Comparison of ENCODE assay signal across 24 cellular contexts in genomic region chr13:22311734-22312404, GRCh38.
DNase-seq lines count a peak whose midpoint lies in the region; ATAC-seq, FAIRE-seq and TF ChIP-seq lines count a peak whose summit lies in the region.
"Had no signal": no experiment of that assay in that cellular context is flagged by ENCODE, and none has a peak within 500 bp of the region (broad histone marks: within the 10 kb centered on the region; RNA-seq: fewer than 3 reads in every experiment).

No MANE protein-coding gene starts in this region.

- no peaks in the 10 kb centered on the region for H4K20me1 ChIP-seq in H1 (replicated peaks in 1 of 2; ENCODE audit: control insufficient read depth in 1 of 2, insufficient read depth in 2 of 2, low read length in 2 of 2)

- H4K8ac ChIP-seq in H1 (ENCODE audit: extremely low read depth, insufficient read depth, low read length): 0 out of 2 replicates have a peak overlapping the region, but pooled peaks have one; percentile 82

- no peak overlapping the region for H4K91ac ChIP-seq in H1 (replicated peaks; ENCODE audit: insufficient read length, low read length)

- H3K14ac ChIP-seq in H1 (ENCODE audit: insufficient read length): no peak overlapping the region

- H3K36me3 ChIP-seq in H1 (ENCODE audit: control insufficient read depth in 2 of 4, insufficient read depth in 4 of 4, low read length in 3 of 4): no peaks in the 10 kb centered on the region
- H3K36me3 ChIP-seq in lower lobe of right lung: no peaks in the 10 kb centered on the region
- H3K36me3 ChIP-seq: ascending aorta, esophagus squamous epithelium, SJSA1 had no signal

- no peak overlapping the region for H3K27ac ChIP-seq in H1 (ENCODE audit: low read depth, low read length)
- no peak overlapping the region for H3K27ac ChIP-seq in lower lobe of right lung
- H3K27ac ChIP-seq: esophagus squamous epithelium, SJSA1, testis had no signal

- CTCF ChIA-PET in H1 (lab: Charles Lee; ENCODE audit: partially characterized antibody): no interaction called here

- no peak overlapping the region for H2BK15ac ChIP-seq in H1 (ENCODE audit: low read length)

- H4K5ac ChIP-seq in H1 (ENCODE audit: insufficient read length, low read depth, low read length): no peak overlapping the region

- no peak overlapping the region for H2BK5ac ChIP-seq in H1 (ENCODE audit: low read depth, low read length)

- no peak overlapping the region for H2BK12ac ChIP-seq in H1 (ENCODE audit: low read depth, low read length)

- no peak overlapping the region for H3K4me3 ChIP-seq in H1 (ENCODE audit: extremely low read depth in 1 of 4, insufficient read depth in 2 of 4, low read depth in 3 of 4, low read length in 4 of 4)
- no peak overlapping the region for H3K4me3 ChIP-seq in lower lobe of right lung
- H3K4me3 ChIP-seq: ascending aorta, esophagus squamous epithelium, SJSA1, testis had no signal

- ATAC-seq in lower lobe of right lung (peak; percentile 40 to 54), sciatic nerve (peak; percentile 65)
- ATAC-seq: activated CD8-positive, alpha-beta T cell treated with anti-CD3 and anti-CD28 coated beads, Interleukin-2, amount 10 ng/mL, durations not matched to agents 7 days and 5 days; natural killer cell had no signal

- no peaks in the 10 kb centered on the region for H3K23me2 ChIP-seq in H1 (ENCODE audit: low read depth, low read length)

- peaks cover 9 to 11% of the 10 kb centered on the region in 2 experiments; a peak in 2 of 4 replicates for H3K9me3 ChIP-seq in H1 (ENCODE audit: insufficient read depth in 2 of 2, low read depth in 1 of 2, low read length in 1 of 2)
- H3K9me3 ChIP-seq in lower lobe of right lung: no peaks in the 10 kb centered on the region
- H3K9me3 ChIP-seq: ascending aorta, esophagus squamous epithelium, SJSA1, testis had no signal

- H2AK5ac ChIP-seq in H1 (ENCODE audit: low read depth, low read length): no peak overlapping the region

- no peaks in the 10 kb centered on the region for H3K27me3 ChIP-seq in H1 (replicated peaks in 1 of 4; ENCODE audit: control insufficient read depth in 3 of 4, extremely low read depth in 1 of 4, insufficient read depth in 3 of 4, low read length in 3 of 4)
- no peaks in the 10 kb centered on the region for H3K27me3 ChIP-seq in lower lobe of right lung (ENCODE audit: low read depth)
- H3K27me3 ChIP-seq: ascending aorta, esophagus squamous epithelium, SJSA1, testis had no signal

- H3K4me1 ChIP-seq in H1 (replicated peaks in 1 of 4; ENCODE audit: control insufficient read depth in 3 of 4, insufficient read depth in 4 of 4, low read length in 3 of 4) (peaks cover 0 to 3% (median 0%) of the 10 kb centered on the region in 4 experiments; a peak in 1 of 7 replicates), lower lobe of right lung (no peaks in the 10 kb centered on the region)
- H3K4me1 ChIP-seq: esophagus squamous epithelium, SJSA1, testis had no signal

- H3K56ac ChIP-seq in H1 (replicated peaks; ENCODE audit: insufficient read length, low read depth, low read length): no peak overlapping the region

- no peak overlapping the region for H2AFZ ChIP-seq in H1 (ENCODE audit: low read length)

- no peaks in the 10 kb centered on the region for H3K79me2 ChIP-seq in H1 (ENCODE audit: control insufficient read depth in 1 of 2, insufficient read depth in 2 of 2, low read length in 2 of 2)

- no peak for TF ChIP-seq CTCF in H1 (IDR thresholded peaks at IDR 0.05; ENCODE audit: control extremely low read depth in 1 of 3, insufficient read depth in 1 of 3, low read depth in 1 of 3, low read length in 3 of 3)
- no peak for TF ChIP-seq CTCF in lower lobe of right lung (IDR thresholded peaks at IDR 0.05)

- TF ChIP-seq POLR2A in H1 (IDR thresholded peaks at IDR 0.05; ENCODE audit: control extremely low read depth in 1 of 2, low read depth in 2 of 2, low read length in 2 of 2) (no peak), GM12892 (IDR thresholded peaks at IDR 0.05; ENCODE audit: low read depth, low read length) (no peak)

- peak; percentile 35 for DNase-seq in GM03348 (ENCODE audit: low spot score)
- no peak for DNase-seq in H1 (ENCODE audit: low read depth in 1 of 2, low spot score in 2 of 2)
- no peak for DNase-seq in lower lobe of right lung
- no peak for DNase-seq in sciatic nerve (ENCODE audit: low spot score)
- DNase-seq in COLO829 (ENCODE audit: low spot score): no peak
- DNase-seq in cerebellum (ENCODE audit: low spot score): no peak
- no peak for DNase-seq in activated CD4-positive, alpha-beta T cell treated with anti-CD3 and anti-CD28 coated beads for 1 hour
- DNase-seq in GM12892 (ENCODE audit: insufficient read length): no peak
- DNase-seq: activated B cell treated with CpG ODN at 0.5 μM for 24 hours; activated CD8-positive, alpha-beta T cell treated with anti-CD3 and anti-CD28 coated beads, Interleukin-2, amount 10 ng/mL, durations not matched to agents 7 days and 5 days; activated naive CD4-positive, alpha-beta T cell treated with anti-CD3 and anti-CD28 coated beads, Interleukin-2, amount 10 ng/mL, durations not matched to agents 7 days and 5 days; activated T-cell treated with anti-CD3 and anti-CD28 coated beads, Interleukin-2, amount 50 U/mL, for 24 hours; CD4-positive, alpha-beta memory T cell; effector memory CD4-positive, alpha-beta T cell; esophagus squamous epithelium; mammary epithelial cell; natural killer cell; NCI-H1417; NCI-H2171; T-helper 2 cell; testis had no signal

- no peak overlapping the region for H3K18ac ChIP-seq in H1 (ENCODE audit: extremely low read depth, low read length)

- no peak overlapping the region for H2BK120ac ChIP-seq in H1 (replicated peaks; ENCODE audit: low read depth, low read length)

- WGBS in H1 (ENCODE audit: extremely low coverage in 1 of 2, insufficient coverage in 1 of 2, insufficient read length in 1 of 2, insufficient replicate concordance in 2 of 2, low coverage in 1 of 2, low lambda C conversion rate in 2 of 2, missing lambda C conversion rate in 1 of 2), 2 experiments: 91% methylated on average over 6 of the region's 6 CpGs; no CpG with 5 or more reads in 1 of the 2 experiments

- no peak overlapping the region for H3K4ac ChIP-seq in H1 (replicated peaks; ENCODE audit: insufficient read length, low read depth, low read length)

- intact Hi-C loops in lower lobe of right lung (cut with DNase I): no loop called here
- intact Hi-C loops in sciatic nerve (cut with DNase I): no loop called here

- H3K9ac ChIP-seq in H1 (replicated peaks in 1 of 4; ENCODE audit: extremely low read depth in 1 of 4, low read depth in 3 of 4, low read length in 3 of 4): no peak overlapping the region

- no peak for TF ChIP-seq RAD21 in H1 (IDR thresholded peaks at IDR 0.05 in 1 of 2, conservative IDR thresholded peaks at IDR 0.05 in 1 of 2; ENCODE audit: low read depth in 2 of 2, low read length in 2 of 2)

- H3K23ac ChIP-seq in H1 (ENCODE audit: insufficient read length): no peak overlapping the region

- FAIRE-seq in H1 (lab: Jason Lieb, UNC): no peak
- no peak for FAIRE-seq in GM12892 (lab: Jason Lieb, UNC)
- FAIRE-seq: GM18507 had no signal

- H3K79me1 ChIP-seq in H1 (ENCODE audit: low read depth, low read length): no peaks in the 10 kb centered on the region

- POLR2A ChIA-PET in H1 (lab: Charles Lee; ENCODE audit: partially characterized antibody): no interaction called here

- TF ChIP-seq EP300 in H1 (IDR thresholded peaks at IDR 0.05; ENCODE audit: borderline replicate concordance in 1 of 2, low read depth in 2 of 2, low read length in 2 of 2): no peak

- H3K4me2 ChIP-seq in H1 (ENCODE audit: insufficient read depth in 1 of 2, low read depth in 2 of 2, low read length in 2 of 2): no peak overlapping the region

- H2BK20ac ChIP-seq in H1 (ENCODE audit: low read length): no peak overlapping the region

TF ChIP-seq in H1, 55 proteins besides CTCF, POLR2A, EP300 and RAD21:
- no peak for TF ChIP-seq RBBP5 (IDR thresholded peaks at IDR 0.05; ENCODE audit: borderline replicate concordance, low read depth, low read length)
